ENCODE assay signal across 1 cellular context in genomic region chr2:101120124-101120996, GRCh38.
TF ChIP-seq lines count a peak whose summit lies in the region.

No MANE protein-coding gene starts in this region.

TF ChIP-seq in HepG2, 621 proteins besides CTCF, POLR2A, EP300 and RAD21 (continued from another document and continues in another):
- TF ChIP-seq IKZF1 (IDR thresholded peaks at IDR 0.05) (no peak), AGO1 (IDR thresholded peaks at IDR 0.05; ENCODE audit: low read depth, low read length, poor library complexity, severe bottlenecking) (no peak), USF2 (IDR thresholded peaks at IDR 0.05; ENCODE audit: low read depth, low read length) (peak; percentile 7; the same call in 1 of the 2 replicates), USF2 (CRISPR knock-in tag; IDR thresholded peaks at IDR 0.05; ENCODE audit: borderline replicate concordance) (no peak), JUND (CRISPR knock-in tag; IDR thresholded peaks at IDR 0.05) (peak; percentile 94), TFAP4 (IDR thresholded peaks at IDR 0.05; ENCODE audit: borderline replicate concordance, low read depth) (peak; percentile 56; the same call in 1 of the 2 replicates), TGIF2 (CRISPR knock-in tag; IDR thresholded peaks at IDR 0.05) (peak; percentile 88), ZNF362 (CRISPR knock-in tag; IDR thresholded peaks at IDR 0.05; ENCODE audit: borderline replicate concordance) (no peak; the same call in none of the 2 replicates), PHF5A (CRISPR knock-in tag; IDR thresholded peaks at IDR 0.05; ENCODE audit: low read depth, unreplicated experiment) (peak; percentile 58), ZNF331 (CRISPR knock-in tag; IDR thresholded peaks at IDR 0.05) (peak; percentile 80; the same call in 1 of the 2 replicates), CHCHD3 (CRISPR knock-in tag; IDR thresholded peaks at IDR 0.05) (no peak), ZNF350 (CRISPR knock-in tag; IDR thresholded peaks at IDR 0.05; ENCODE audit: borderline replicate concordance, low read depth) (peak; percentile 40; the same call in 1 of the 2 replicates), MED1 (CRISPR knock-in tag; IDR thresholded peaks at IDR 0.05) (peak; percentile 95), NCOR1 (IDR thresholded peaks at IDR 0.05; ENCODE audit: borderline replicate concordance, low read length) (peak; percentile 56; the same call in 1 of the 2 replicates), PHF8 (CRISPR knock-in tag; IDR thresholded peaks at IDR 0.05) (peak; percentile 29; the same call in 1 of the 2 replicates), ZNF510 (CRISPR knock-in tag; IDR thresholded peaks at IDR 0.05; ENCODE audit: low read depth) (0 out of 2 replicates have a peak, but pooled peaks have one; percentile 10), CERS6 (CRISPR knock-in tag; IDR thresholded peaks at IDR 0.05) (peak; percentile 79; the same call in 1 of the 2 replicates), MYPOP (CRISPR knock-in tag; IDR thresholded peaks at IDR 0.05) (peak; percentile 76; the same call in 1 of the 2 replicates), MEIS1 (CRISPR knock-in tag; IDR thresholded peaks at IDR 0.05; ENCODE audit: borderline replicate concordance) (peak; percentile 75), NR3C1 (CRISPR knock-in tag; IDR thresholded peaks at IDR 0.05) (no peak), ZNF703 (CRISPR knock-in tag; IDR thresholded peaks at IDR 0.05; ENCODE audit: borderline replicate concordance) (no peak), DNMT1 (CRISPR knock-in tag; IDR thresholded peaks at IDR 0.05) (no peak), ZSCAN21 (CRISPR knock-in tag; IDR thresholded peaks at IDR 0.05; ENCODE audit: borderline replicate concordance) (peak; percentile 39; the same call in 1 of the 2 replicates), ZNF687 (CRISPR knock-in tag; IDR thresholded peaks at IDR 0.05) (peak; percentile 77), SRSF1 (optimal IDR thresholded peaks at IDR 0.05; ENCODE audit: low read depth, low read length) (no peak), POGK (CRISPR knock-in tag; conservative IDR thresholded peaks at IDR 0.05) (no peak), ZMYM3 (CRISPR knock-in tag; IDR thresholded peaks at IDR 0.05) (peak; percentile 94), SRF (IDR thresholded peaks at IDR 0.05; ENCODE audit: low read depth, low read length) (no peak), PRMT3 (CRISPR knock-in tag; IDR thresholded peaks at IDR 0.05; ENCODE audit: borderline replicate concordance, low read depth) (0 out of 2 replicates have a peak, but pooled peaks have one; percentile 66), GPN1 (CRISPR knock-in tag; IDR thresholded peaks at IDR 0.05; ENCODE audit: borderline replicate concordance) (no peak)
- TF ChIP-seq, protein P1, sequence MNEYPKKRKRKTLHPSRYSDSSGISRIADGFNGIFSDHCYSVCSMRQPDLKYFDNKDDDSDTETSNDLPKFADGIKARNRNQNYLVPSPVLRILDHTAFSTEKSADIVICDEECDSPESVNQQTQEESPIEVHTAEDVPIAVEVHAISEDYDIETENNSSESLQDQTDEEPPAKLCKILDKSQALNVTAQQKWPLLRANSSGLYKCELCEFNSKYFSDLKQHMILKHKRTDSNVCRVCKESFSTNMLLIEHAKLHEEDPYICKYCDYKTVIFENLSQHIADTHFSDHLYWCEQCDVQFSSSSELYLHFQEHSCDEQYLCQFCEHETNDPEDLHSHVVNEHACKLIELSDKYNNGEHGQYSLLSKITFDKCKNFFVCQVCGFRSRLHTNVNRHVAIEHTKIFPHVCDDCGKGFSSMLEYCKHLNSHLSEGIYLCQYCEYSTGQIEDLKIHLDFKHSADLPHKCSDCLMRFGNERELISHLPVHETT (CRISPR knock-in tag; conservative IDR thresholded peaks at IDR 0.05) = peak; percentile 56; the same call in 1 of the 2 replicates
- TF ChIP-seq, protein P2, sequence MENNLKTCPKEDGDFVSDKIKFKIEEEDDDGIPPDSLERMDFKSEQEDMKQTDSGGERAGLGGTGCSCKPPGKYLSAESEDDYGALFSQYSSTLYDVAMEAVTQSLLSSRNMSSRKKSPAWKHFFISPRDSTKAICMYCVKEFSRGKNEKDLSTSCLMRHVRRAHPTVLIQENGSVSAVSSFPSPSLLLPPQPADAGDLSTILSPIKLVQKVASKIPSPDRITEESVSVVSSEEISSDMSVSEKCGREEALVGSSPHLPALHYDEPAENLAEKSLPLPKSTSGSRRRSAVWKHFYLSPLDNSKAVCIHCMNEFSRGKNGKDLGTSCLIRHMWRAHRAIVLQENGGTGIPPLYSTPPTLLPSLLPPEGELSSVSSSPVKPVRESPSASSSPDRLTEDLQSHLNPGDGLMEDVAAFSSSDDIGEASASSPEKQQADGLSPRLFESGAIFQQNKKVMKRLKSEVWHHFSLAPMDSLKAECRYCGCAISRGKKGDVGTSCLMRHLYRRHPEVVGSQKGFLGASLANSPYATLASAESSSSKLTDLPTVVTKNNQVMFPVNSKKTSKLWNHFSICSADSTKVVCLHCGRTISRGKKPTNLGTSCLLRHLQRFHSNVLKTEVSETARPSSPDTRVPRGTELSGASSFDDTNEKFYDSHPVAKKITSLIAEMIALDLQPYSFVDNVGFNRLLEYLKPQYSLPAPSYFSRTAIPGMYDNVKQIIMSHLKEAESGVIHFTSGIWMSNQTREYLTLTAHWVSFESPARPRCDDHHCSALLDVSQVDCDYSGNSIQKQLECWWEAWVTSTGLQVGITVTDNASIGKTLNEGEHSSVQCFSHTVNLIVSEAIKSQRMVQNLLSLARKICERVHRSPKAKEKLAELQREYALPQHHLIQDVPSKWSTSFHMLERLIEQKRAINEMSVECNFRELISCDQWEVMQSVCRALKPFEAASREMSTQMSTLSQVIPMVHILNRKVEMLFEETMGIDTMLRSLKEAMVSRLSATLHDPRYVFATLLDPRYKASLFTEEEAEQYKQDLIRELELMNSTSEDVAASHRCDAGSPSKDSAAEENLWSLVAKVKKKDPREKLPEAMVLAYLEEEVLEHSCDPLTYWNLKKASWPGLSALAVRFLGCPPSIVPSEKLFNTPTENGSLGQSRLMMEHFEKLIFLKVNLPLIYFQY (CRISPR knock-in tag; IDR thresholded peaks at IDR 0.05; ENCODE audit: borderline replicate concordance) = 0 out of 2 replicates have a peak, but pooled peaks have one; percentile 47
- TF ChIP-seq, protein P3, sequence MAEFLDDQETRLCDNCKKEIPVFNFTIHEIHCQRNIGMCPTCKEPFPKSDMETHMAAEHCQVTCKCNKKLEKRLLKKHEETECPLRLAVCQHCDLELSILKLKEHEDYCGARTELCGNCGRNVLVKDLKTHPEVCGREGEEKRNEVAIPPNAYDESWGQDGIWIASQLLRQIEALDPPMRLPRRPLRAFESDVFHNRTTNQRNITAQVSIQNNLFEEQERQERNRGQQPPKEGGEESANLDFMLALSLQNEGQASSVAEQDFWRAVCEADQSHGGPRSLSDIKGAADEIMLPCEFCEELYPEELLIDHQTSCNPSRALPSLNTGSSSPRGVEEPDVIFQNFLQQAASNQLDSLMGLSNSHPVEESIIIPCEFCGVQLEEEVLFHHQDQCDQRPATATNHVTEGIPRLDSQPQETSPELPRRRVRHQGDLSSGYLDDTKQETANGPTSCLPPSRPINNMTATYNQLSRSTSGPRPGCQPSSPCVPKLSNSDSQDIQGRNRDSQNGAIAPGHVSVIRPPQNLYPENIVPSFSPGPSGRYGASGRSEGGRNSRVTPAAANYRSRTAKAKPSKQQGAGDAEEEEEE (CRISPR knock-in tag; IDR thresholded peaks at IDR 0.05; ENCODE audit: borderline replicate concordance) = 0 out of 2 replicates have a peak, but pooled peaks have one; percentile 41
- TF ChIP-seq, protein P4, sequence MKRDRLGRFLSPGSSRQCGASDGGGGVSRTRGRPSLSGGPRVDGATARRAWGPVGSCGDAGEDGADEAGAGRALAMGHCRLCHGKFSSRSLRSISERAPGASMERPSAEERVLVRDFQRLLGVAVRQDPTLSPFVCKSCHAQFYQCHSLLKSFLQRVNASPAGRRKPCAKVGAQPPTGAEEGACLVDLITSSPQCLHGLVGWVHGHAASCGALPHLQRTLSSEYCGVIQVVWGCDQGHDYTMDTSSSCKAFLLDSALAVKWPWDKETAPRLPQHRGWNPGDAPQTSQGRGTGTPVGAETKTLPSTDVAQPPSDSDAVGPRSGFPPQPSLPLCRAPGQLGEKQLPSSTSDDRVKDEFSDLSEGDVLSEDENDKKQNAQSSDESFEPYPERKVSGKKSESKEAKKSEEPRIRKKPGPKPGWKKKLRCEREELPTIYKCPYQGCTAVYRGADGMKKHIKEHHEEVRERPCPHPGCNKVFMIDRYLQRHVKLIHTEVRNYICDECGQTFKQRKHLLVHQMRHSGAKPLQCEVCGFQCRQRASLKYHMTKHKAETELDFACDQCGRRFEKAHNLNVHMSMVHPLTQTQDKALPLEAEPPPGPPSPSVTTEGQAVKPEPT (CRISPR knock-in tag; IDR thresholded peaks at IDR 0.05; ENCODE audit: low read depth) = no peak; the same call in 1 of the 2 replicates
